18 cellular contexts compared by ENCODE assay signal in the genomic region with DNA sequence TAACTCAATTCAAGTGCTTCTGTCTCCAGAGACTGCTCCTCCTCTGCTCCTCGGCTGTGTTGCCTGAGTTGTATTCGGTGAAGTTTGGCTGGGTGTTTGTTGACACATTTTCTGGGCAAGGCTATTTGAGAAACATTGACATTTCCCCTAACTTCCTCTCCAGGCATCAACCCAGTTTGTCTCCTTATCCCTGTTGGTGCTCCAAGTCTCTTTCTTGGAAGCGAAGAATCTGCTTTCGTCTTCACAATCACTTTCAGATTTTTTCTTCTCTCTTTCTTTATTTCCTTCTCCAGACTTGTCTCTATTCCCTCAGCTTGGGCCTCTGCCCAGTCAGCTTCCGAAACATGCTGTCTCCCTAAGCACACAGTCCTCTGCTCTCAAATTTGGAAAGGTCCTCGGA.
DNase-seq lines count a peak whose midpoint lies in the region; FAIRE-seq and TF ChIP-seq lines count a peak whose summit lies in the region.
"Had no signal": no experiment of that assay in that cellular context is flagged by ENCODE, and none has a peak within 500 bp of the region (broad histone marks: within the 10 kb centered on the region; RNA-seq: fewer than 3 reads in every experiment).

No MANE protein-coding gene starts in this region.

- intact Hi-C loops in uterus (cut with DNase I; ENCODE audit: low total_unique reads) = no loop called here

- H3K4me3 ChIP-seq in Loucy (ENCODE audit: low read length, poor library complexity, severe bottlenecking) = peak overlapping the region; percentile 5
- H3K4me3 ChIP-seq in neural progenitor cell = no peak overlapping the region
- no peak overlapping the region for H3K4me3 ChIP-seq in uterus
- H3K4me3 ChIP-seq: GM12878 had no signal

- DNase-seq in fibroblast of peridontal ligament (ENCODE audit: extremely low read depth) (peak; percentile 74), neural progenitor cell (ENCODE audit: low spot score) (no peak), uterus (peak in 1 of 2 donors; percentile 39), GM19239 (ENCODE audit: insufficient read length, low spot score) (no peak), SIG-M5 treated with dmso at 0.1 percent for 504 hours (lab: John Stamatoyannopoulos, UW; ENCODE audit: unreplicated experiment) (no peak), NCI-H69 (lab: John Stamatoyannopoulos, UW) (no peak), NCI-H2081 treated with DMSO at 0.1 percent for 48 hours (lab: John Stamatoyannopoulos, UW) (no peak)
- DNase-seq: activated CD4-positive, alpha-beta T cell treated with anti-CD3 and anti-CD28 coated beads, Interleukin-2, amount 50 U/mL, for 4 hours; EL; H7; NCI-H1930; NCI-H524 treated with DMSO at 0.1 percent for 48 hours; SK-N-SH had no signal

- H3K9ac ChIP-seq in Loucy (ENCODE audit: low read depth, low read length, poor library complexity, severe bottlenecking) (peak overlapping the region; percentile 49), neural progenitor cell (no peak overlapping the region)
- H3K9ac ChIP-seq: SK-N-SH had no signal

- H3K36me3 ChIP-seq in Loucy (ENCODE audit: insufficient read depth, low read length) = no peaks in the 10 kb centered on the region
- H3K36me3 ChIP-seq in neural progenitor cell = no peaks in the 10 kb centered on the region
- no peaks in the 10 kb centered on the region for H3K36me3 ChIP-seq in uterus
- H3K36me3 ChIP-seq: adrenal gland had no signal

- no peaks in the 10 kb centered on the region for H3K79me2 ChIP-seq in Loucy (ENCODE audit: insufficient read depth, low read length)
- H3K79me2 ChIP-seq in neural progenitor cell (ENCODE audit: low read depth) = no peaks in the 10 kb centered on the region

- H3F3A ChIP-seq in Loucy (ENCODE audit: low read depth) (peaks cover 23% of the 10 kb centered on the region), neural progenitor cell (ENCODE audit: low read depth) (no peaks in the 10 kb centered on the region)

- H4K20me1 ChIP-seq in Loucy (ENCODE audit: insufficient read depth, low read length, poor library complexity, severe bottlenecking) (no peaks in the 10 kb centered on the region), neural progenitor cell (ENCODE audit: low read depth) (no peaks in the 10 kb centered on the region)

- no peak for FAIRE-seq in GM19239 (lab: Jason Lieb, UNC)
- FAIRE-seq: GM12878, HTR-8/SVneo had no signal

- H3K27ac Mint-ChIP-seq in neural progenitor cell = no peak overlapping the region
- H3K27ac Mint-ChIP-seq: activated T-helper 1 cell treated with anti-CD3 and anti-CD28 coated beads, Interleukin-12 subunit alpha, Interleukin-12 subunit beta, Interleukin-2, Interleukin-4 antibody, amounts not matched to agents 30 ng/mL and 10 ng/mL and 1 ng/mL, durations not matched to agents 14 hours and 24 hours and 36 hours had no signal

- H3K36me3 Mint-ChIP-seq in neural progenitor cell = no peaks in the 10 kb centered on the region

- H3K27ac ChIP-seq in neural progenitor cell (no peak overlapping the region), uterus (peak overlapping the region; percentile 3 to 44)
- H3K27ac ChIP-seq: adrenal gland had no signal

- no peak overlapping the region for H3K4me3 Mint-ChIP-seq in neural progenitor cell
- H3K4me3 Mint-ChIP-seq: activated T-helper 1 cell treated with anti-CD3 and anti-CD28 coated beads, Interleukin-12 subunit alpha, Interleukin-12 subunit beta, Interleukin-2, Interleukin-4 antibody, amounts not matched to agents 30 ng/mL and 10 ng/mL and 1 ng/mL, durations not matched to agents 14 hours and 24 hours and 36 hours had no signal

- peak overlapping the region; percentile 18; the same call in 1 of the 2 replicates for H2AFZ ChIP-seq in Loucy (ENCODE audit: low read length)
- H2AFZ ChIP-seq in neural progenitor cell (replicated peaks) = peak overlapping the region; percentile 57

- no peaks in the 10 kb centered on the region for H3K9me3 ChIP-seq in Loucy (ENCODE audit: insufficient read depth, low read depth, low read length)
- no peaks in the 10 kb centered on the region for H3K9me3 ChIP-seq in neural progenitor cell (ENCODE audit: low read depth)
- H3K9me3 ChIP-seq in uterus = no peaks in the 10 kb centered on the region
- H3K9me3 ChIP-seq: adrenal gland, SK-N-SH had no signal

- peak overlapping the region; percentile 52 for H3K4me2 ChIP-seq in Loucy (ENCODE audit: low read depth, low read length, poor library complexity, severe bottlenecking)
- no peak overlapping the region for H3K4me2 ChIP-seq in neural progenitor cell

- H3K9me2 ChIP-seq in Loucy (replicated peaks; ENCODE audit: low read depth, low read length) = no peaks in the 10 kb centered on the region
- H3K9me2 ChIP-seq: SK-N-SH had no signal

- no peaks in the 10 kb centered on the region for H3K27me3 Mint-ChIP-seq in neural progenitor cell (ENCODE audit: insufficient read depth, low read depth)

- TF ChIP-seq CTCF in Loucy (conservative IDR thresholded peaks at IDR 0.05; ENCODE audit: low read length) (no peak), neural progenitor cell (IDR thresholded peaks at IDR 0.05) (no peak), uterus (IDR thresholded peaks at IDR 0.05) (no peak)

- H3K4me1 ChIP-seq in Loucy (ENCODE audit: insufficient read depth, low read length, poor library complexity, severe bottlenecking) = peaks cover 46% of the 10 kb centered on the region
- H3K4me1 ChIP-seq in neural progenitor cell = no peaks in the 10 kb centered on the region
- no peaks in the 10 kb centered on the region for H3K4me1 ChIP-seq in uterus
- H3K4me1 ChIP-seq: adrenal gland had no signal

- no peaks in the 10 kb centered on the region for H3K4me1 Mint-ChIP-seq in neural progenitor cell

- no peaks in the 10 kb centered on the region for H3K27me3 ChIP-seq in Loucy (ENCODE audit: insufficient read depth, low read length, poor library complexity, severe bottlenecking)
- no peaks in the 10 kb centered on the region for H3K27me3 ChIP-seq in neural progenitor cell
- no peaks in the 10 kb centered on the region for H3K27me3 ChIP-seq in uterus
- H3K27me3 ChIP-seq: adrenal gland had no signal

- no peak for TF ChIP-seq POLR2A in uterus (IDR thresholded peaks at IDR 0.05)

- H3K9me3 Mint-ChIP-seq in neural progenitor cell = no peaks in the 10 kb centered on the region
- H3K9me3 Mint-ChIP-seq: activated T-helper 1 cell treated with anti-CD3 and anti-CD28 coated beads, Interleukin-12 subunit alpha, Interleukin-12 subunit beta, Interleukin-2, Interleukin-4 antibody, amounts not matched to agents 30 ng/mL and 10 ng/mL and 1 ng/mL, durations not matched to agents 14 hours and 24 hours and 36 hours had no signal
